Comparison of ENCODE assay signal across 14 cellular contexts in the genomic region with DNA sequence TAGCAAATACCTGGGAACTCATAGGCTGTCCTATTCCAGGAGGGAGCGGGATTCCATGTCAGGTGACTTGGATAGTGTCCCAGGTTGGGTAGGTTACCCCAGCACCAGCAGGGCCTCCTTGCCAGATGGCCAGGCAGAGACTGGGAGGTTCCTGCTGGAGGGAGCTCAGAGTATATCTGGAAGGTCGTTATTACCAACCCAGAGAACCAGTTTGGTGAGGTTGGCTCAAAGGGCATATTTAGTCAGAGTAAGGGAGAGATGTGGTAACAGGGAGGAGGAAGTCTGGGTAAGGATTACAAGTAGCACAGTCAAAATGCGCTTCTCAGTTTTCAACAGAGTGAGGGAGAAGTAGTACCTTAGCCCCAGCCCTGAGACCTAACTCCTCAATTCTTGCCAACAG. TPM values are rescaled to one million over a fixed set of nuclear protein-coding genes. Genes with fewer than 3 reads are reported as not detected.
DNase-seq lines count a peak whose midpoint lies in the region; ATAC-seq, FAIRE-seq and TF ChIP-seq lines count a peak whose summit lies in the region.
"Had no signal": no experiment of that assay in that cellular context is flagged by ENCODE, and none has a peak within 500 bp of the region (broad histone marks: within the 10 kb centered on the region; RNA-seq: fewer than 3 reads in every experiment).

No MANE protein-coding gene starts in this region.

- peak; percentile 49 for ATAC-seq in omental fat pad (ENCODE audit: low FRiP score)
- no peak for ATAC-seq in GM18907 (IDR thresholded peaks at IDR 0.05; ENCODE audit: unreplicated experiment)
- ATAC-seq in HG03520 (IDR thresholded peaks at IDR 0.05; ENCODE audit: unreplicated experiment) = no peak

- no peaks in the 10 kb centered on the region for H3K9me2 ChIP-seq in SK-N-SH

- H3K36me3 ChIP-seq in SK-N-SH (replicated peaks in 1 of 2; ENCODE audit: control insufficient read depth in 1 of 2, insufficient read depth in 2 of 2, low read length in 1 of 2) = no peaks in the 10 kb centered on the region
- H3K36me3 ChIP-seq: HAP-1, heart right ventricle, neural progenitor cell had no signal

- no peaks in the 10 kb centered on the region for H4K20me1 ChIP-seq in SK-N-SH (ENCODE audit: insufficient read depth)

- H3F3A ChIP-seq in SK-N-SH (replicated peaks; ENCODE audit: insufficient read depth) = no peaks in the 10 kb centered on the region

- no peak overlapping the region for H3K27ac ChIP-seq in SK-N-SH (ENCODE audit: low read depth in 2 of 2, low read length in 1 of 2)
- H3K27ac ChIP-seq: heart right ventricle, neural progenitor cell had no signal

- peak; percentile 73 for FAIRE-seq in colon (lab: Jason Lieb, UNC)

- WGBS in SK-N-SH (ENCODE audit: low lambda C conversion rate) = 96% methylated on average over 3 of the region's 3 CpGs

- H3K4me2 ChIP-seq in SK-N-SH = no peak overlapping the region
- H3K4me2 ChIP-seq: neural progenitor cell had no signal

- no peak for TF ChIP-seq RAD21 in SK-N-SH (IDR thresholded peaks at IDR 0.05; ENCODE audit: low read length)

- TF ChIP-seq EP300 in SK-N-SH (IDR thresholded peaks at IDR 0.05; ENCODE audit: borderline replicate concordance in 1 of 2, low read depth in 1 of 2, low read length in 1 of 2) = no peak

- CTCF ChIA-PET in SK-N-SH (lab: Yijun Ruan, JAX) = no interaction called here
- CTCF ChIA-PET in GM10248 (lab: Yijun Ruan, JAX) = interaction anchor here (2.0 to 2.5 kb wide), 2 partner anchors 9 to 12 kb away, joined by 5 to 10 read pairs; no protein-coding TSS in a partner anchor

- no peak overlapping the region for H3K4me3 ChIP-seq in SK-N-SH (ENCODE audit: low read depth in 2 of 2, low read length in 1 of 2)
- H3K4me3 ChIP-seq: HAP-1, heart right ventricle, neural progenitor cell had no signal

- no peaks in the 10 kb centered on the region for H3K79me2 ChIP-seq in SK-N-SH (ENCODE audit: insufficient read depth)

- POLR2A ChIA-PET in SK-N-SH (lab: Yijun Ruan, JAX) (no interaction called here), GM10248 (lab: Yijun Ruan, JAX) (no interaction called here)

- H3K9ac ChIP-seq in SK-N-SH = no peak overlapping the region
- H3K9ac ChIP-seq: neural progenitor cell had no signal

- TF ChIP-seq CTCF in omental fat pad (IDR thresholded peaks at IDR 0.05) (no peak), SK-N-SH (IDR thresholded peaks at IDR 0.05) (no peak), GM10248 (IDR thresholded peaks at IDR 0.05; ENCODE audit: control extremely low read depth, extremely low read depth, low read depth, missing control alignments) (no peak)

- DNase-seq in G401 (ENCODE audit: low spot score) = peak; percentile 8
- DNase-seq in NCI-H1694 (lab: John Stamatoyannopoulos, UW) = peak; percentile 44
- DNase-seq in omental fat pad (ENCODE audit: low spot score) = no peak
- no peak for DNase-seq in SK-N-SH
- DNase-seq in GM10248 (ENCODE audit: extremely low spot score) = no peak
- DNase-seq: cortex of kidney, heart right ventricle, NCI-H446 treated with DMSO at 0.1 percent for 48 hours had no signal

- H3K4me1 ChIP-seq in SK-N-SH (ENCODE audit: control insufficient read depth in 1 of 2, insufficient read depth in 2 of 2, low read depth in 1 of 2, low read length in 1 of 2) = peaks cover 0 to 12% of the 10 kb centered on the region in 2 experiments; a peak in 1 of 4 replicates
- H3K4me1 ChIP-seq: HAP-1 had no signal

- no peaks in the 10 kb centered on the region for H3K9me3 ChIP-seq in SK-N-SH
- H3K9me3 ChIP-seq: HAP-1, heart right ventricle had no signal

- H3K27me3 ChIP-seq in SK-N-SH (ENCODE audit: insufficient read depth) = no peaks in the 10 kb centered on the region
- H3K27me3 ChIP-seq: heart right ventricle, neural progenitor cell had no signal

- in situ Hi-C loops in G401 (cut with HindIII; ENCODE audit: low sequenced_read_pairs) = no loop called here

- no peak overlapping the region for H2AFZ ChIP-seq in SK-N-SH (ENCODE audit: low read depth)
- H2AFZ ChIP-seq: neural progenitor cell had no signal

TF ChIP-seq in SK-N-SH, 30 proteins besides CTCF, POLR2A, EP300 and RAD21:
- TF ChIP-seq, protein P1, sequence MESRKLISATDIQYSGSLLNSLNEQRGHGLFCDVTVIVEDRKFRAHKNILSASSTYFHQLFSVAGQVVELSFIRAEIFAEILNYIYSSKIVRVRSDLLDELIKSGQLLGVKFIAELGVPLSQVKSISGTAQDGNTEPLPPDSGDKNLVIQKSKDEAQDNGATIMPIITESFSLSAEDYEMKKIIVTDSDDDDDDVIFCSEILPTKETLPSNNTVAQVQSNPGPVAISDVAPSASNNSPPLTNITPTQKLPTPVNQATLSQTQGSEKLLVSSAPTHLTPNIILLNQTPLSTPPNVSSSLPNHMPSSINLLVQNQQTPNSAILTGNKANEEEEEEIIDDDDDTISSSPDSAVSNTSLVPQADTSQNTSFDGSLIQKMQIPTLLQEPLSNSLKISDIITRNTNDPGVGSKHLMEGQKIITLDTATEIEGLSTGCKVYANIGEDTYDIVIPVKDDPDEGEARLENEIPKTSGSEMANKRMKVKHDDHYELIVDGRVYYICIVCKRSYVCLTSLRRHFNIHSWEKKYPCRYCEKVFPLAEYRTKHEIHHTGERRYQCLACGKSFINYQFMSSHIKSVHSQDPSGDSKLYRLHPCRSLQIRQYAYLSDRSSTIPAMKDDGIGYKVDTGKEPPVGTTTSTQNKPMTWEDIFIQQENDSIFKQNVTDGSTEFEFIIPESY (IDR thresholded peaks at IDR 0.05; ENCODE audit: borderline replicate concordance, low read depth) = no peak
- no peak for TF ChIP-seq GABPA (IDR thresholded peaks at IDR 0.05; ENCODE audit: low read depth)
- no peak for TF ChIP-seq POLR2AphosphoS5 (IDR thresholded peaks at IDR 0.05; ENCODE audit: low read depth, low read length)
- no peak for TF ChIP-seq RXRA (IDR thresholded peaks at IDR 0.05; ENCODE audit: borderline replicate concordance, low read depth)
- TF ChIP-seq, protein P2, sequence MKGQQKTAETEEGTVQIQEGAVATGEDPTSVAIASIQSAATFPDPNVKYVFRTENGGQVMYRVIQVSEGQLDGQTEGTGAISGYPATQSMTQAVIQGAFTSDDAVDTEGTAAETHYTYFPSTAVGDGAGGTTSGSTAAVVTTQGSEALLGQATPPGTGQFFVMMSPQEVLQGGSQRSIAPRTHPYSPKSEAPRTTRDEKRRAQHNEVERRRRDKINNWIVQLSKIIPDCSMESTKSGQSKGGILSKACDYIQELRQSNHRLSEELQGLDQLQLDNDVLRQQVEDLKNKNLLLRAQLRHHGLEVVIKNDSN (IDR thresholded peaks at IDR 0.05; ENCODE audit: borderline replicate concordance, low read depth) = no peak
- TF ChIP-seq, protein P3, sequence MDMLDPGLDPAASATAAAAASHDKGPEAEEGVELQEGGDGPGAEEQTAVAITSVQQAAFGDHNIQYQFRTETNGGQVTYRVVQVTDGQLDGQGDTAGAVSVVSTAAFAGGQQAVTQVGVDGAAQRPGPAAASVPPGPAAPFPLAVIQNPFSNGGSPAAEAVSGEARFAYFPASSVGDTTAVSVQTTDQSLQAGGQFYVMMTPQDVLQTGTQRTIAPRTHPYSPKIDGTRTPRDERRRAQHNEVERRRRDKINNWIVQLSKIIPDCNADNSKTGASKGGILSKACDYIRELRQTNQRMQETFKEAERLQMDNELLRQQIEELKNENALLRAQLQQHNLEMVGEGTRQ (IDR thresholded peaks at IDR 0.05; ENCODE audit: borderline replicate concordance, low read depth, low read length) = no peak
- TF ChIP-seq FOXJ3 (CRISPR knock-in tag; IDR thresholded peaks at IDR 0.05) = no peak
- TF ChIP-seq TAF1 (IDR thresholded peaks at IDR 0.05; ENCODE audit: borderline replicate concordance, low read depth, low read length) = no peak
- no peak for TF ChIP-seq GATA2 (CRISPR knock-in tag; IDR thresholded peaks at IDR 0.05)
- TF ChIP-seq, protein P4, sequence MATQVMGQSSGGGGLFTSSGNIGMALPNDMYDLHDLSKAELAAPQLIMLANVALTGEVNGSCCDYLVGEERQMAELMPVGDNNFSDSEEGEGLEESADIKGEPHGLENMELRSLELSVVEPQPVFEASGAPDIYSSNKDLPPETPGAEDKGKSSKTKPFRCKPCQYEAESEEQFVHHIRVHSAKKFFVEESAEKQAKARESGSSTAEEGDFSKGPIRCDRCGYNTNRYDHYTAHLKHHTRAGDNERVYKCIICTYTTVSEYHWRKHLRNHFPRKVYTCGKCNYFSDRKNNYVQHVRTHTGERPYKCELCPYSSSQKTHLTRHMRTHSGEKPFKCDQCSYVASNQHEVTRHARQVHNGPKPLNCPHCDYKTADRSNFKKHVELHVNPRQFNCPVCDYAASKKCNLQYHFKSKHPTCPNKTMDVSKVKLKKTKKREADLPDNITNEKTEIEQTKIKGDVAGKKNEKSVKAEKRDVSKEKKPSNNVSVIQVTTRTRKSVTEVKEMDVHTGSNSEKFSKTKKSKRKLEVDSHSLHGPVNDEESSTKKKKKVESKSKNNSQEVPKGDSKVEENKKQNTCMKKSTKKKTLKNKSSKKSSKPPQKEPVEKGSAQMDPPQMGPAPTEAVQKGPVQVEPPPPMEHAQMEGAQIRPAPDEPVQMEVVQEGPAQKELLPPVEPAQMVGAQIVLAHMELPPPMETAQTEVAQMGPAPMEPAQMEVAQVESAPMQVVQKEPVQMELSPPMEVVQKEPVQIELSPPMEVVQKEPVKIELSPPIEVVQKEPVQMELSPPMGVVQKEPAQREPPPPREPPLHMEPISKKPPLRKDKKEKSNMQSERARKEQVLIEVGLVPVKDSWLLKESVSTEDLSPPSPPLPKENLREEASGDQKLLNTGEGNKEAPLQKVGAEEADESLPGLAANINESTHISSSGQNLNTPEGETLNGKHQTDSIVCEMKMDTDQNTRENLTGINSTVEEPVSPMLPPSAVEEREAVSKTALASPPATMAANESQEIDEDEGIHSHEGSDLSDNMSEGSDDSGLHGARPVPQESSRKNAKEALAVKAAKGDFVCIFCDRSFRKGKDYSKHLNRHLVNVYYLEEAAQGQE (IDR thresholded peaks at IDR 0.05; ENCODE audit: low read depth, low read length) = no peak
- TF ChIP-seq TEAD4 (IDR thresholded peaks at IDR 0.05; ENCODE audit: borderline replicate concordance, insufficient read depth) = no peak
- no peak for TF ChIP-seq NRF1 (IDR thresholded peaks at IDR 0.05; ENCODE audit: low read depth, low read length)
- TF ChIP-seq CHD2 (IDR thresholded peaks at IDR 0.05; ENCODE audit: low read length, partially characterized antibody) = no peak
- no peak for TF ChIP-seq NFIC (IDR thresholded peaks at IDR 0.05; ENCODE audit: borderline replicate concordance)

RNA-seq across cellular contexts. Expression of a gene that starts 53.3 kb away (rescaled TPM):
- 0.31 TPM in 1 of 2 replicates, not detected in the other for total RNA-seq in G401 (2014; rRNA removed; shearing (Covaris generic))
- total RNA-seq in omental fat pad = 10 to 100 TPM in 2 of 4 donors, 1 to 10 TPM in 2; 7.2 to 72.4 (median 19.0) TPM
- polyA plus RNA-seq in SK-N-SH (2012; rRNA removed) = 0.16 and 0.19 TPM in 2 replicates
- 0.12 and 0.27 TPM in 2 replicates for polyA plus RNA-seq in SK-N-SH (2012; cell fraction: cytosol; rRNA removed)
- polyA plus RNA-seq in SK-N-SH (2012; cell fraction: nucleus; rRNA removed) = 0.08 and 0.25 TPM in 2 replicates
- total RNA-seq: activated T-helper 2 cell treated with anti-CD3 and anti-CD28 coated beads, Interferon-gamma antibody, Interleukin-2, Interleukin-4, amounts not matched to agents 10 μg/mL and 5 μg/mL and 100 μg/mL, durations not matched to agents 14 hours and 24 hours and 36 hours had no signal

Comparison
In these comparisons a context has a peak if more than half of its experiments do, and no peak if none do; other contexts are left out.
1. DNase-seq: peak in G401 (single experiment) and NCI-H1694 (single experiment); none in omental fat pad (single experiment), SK-N-SH (single experiment) and GM10248 (single experiment).